In genomic region chr10:11824825-11825224, GRCh38 we compare ENCODE assay signal across 13 cellular contexts. TPM values are rescaled to one million over a fixed set of nuclear protein-coding genes. Genes with fewer than 3 reads are reported as not detected.
DNase-seq lines count a peak whose midpoint lies in the region; ATAC-seq, FAIRE-seq and TF ChIP-seq lines count a peak whose summit lies in the region.
"Had no signal": no experiment of that assay in that cellular context is flagged by ENCODE, and none has a peak within 500 bp of the region (broad histone marks: within the 10 kb centered on the region; RNA-seq: fewer than 3 reads in every experiment).

No MANE protein-coding gene starts in this region.

- POLR2A ChIA-PET in HEK293T (lab: Yijun Ruan, JAX): interaction anchor here (1.2 kb wide), 1 partner anchor 14 kb away, joined by 4 read pairs; no protein-coding TSS in a partner anchor

- peaks cover 11% of the 10 kb centered on the region for H3K4me1 Mint-ChIP-seq in astrocyte (ENCODE audit: low read depth, unreplicated experiment)

- H3K4me3 ChIP-seq in astrocyte (ENCODE audit: insufficient read depth, low read depth, low read length) (no peak overlapping the region), kidney epithelial cell (ENCODE audit: low read depth, low read length) (peak overlapping the region; percentile 96), skeletal muscle satellite cell (ENCODE audit: low read length) (peak overlapping the region; percentile 91)

- H3K27ac ChIP-seq in astrocyte (ENCODE audit: low read depth, low read length) (no peak overlapping the region), caudate nucleus (ENCODE audit: low read depth, low read length) (no peak overlapping the region)

- no peaks in the 10 kb centered on the region for H3K27me3 ChIP-seq in astrocyte (ENCODE audit: insufficient read depth, low read length)
- H3K27me3 ChIP-seq in kidney epithelial cell (ENCODE audit: control insufficient read depth, insufficient read depth, low read length): no peaks in the 10 kb centered on the region
- no peaks in the 10 kb centered on the region for H3K27me3 ChIP-seq in skeletal muscle satellite cell (ENCODE audit: control insufficient read depth, insufficient read depth, low read length)

- H3K36me3 ChIP-seq in astrocyte (ENCODE audit: insufficient read depth, low read length) (no peaks in the 10 kb centered on the region), kidney epithelial cell (ENCODE audit: control insufficient read depth, insufficient read depth, low read length) (no peaks in the 10 kb centered on the region), skeletal muscle satellite cell (ENCODE audit: insufficient read depth, low read length) (no peaks in the 10 kb centered on the region)

- CTCF ChIA-PET in HEK293T (lab: Yijun Ruan, JAX): no interaction called here

- H3K9me3 ChIP-seq in astrocyte (ENCODE audit: insufficient read depth, low read depth, low read length) (no peaks in the 10 kb centered on the region), skeletal muscle satellite cell (replicated peaks; ENCODE audit: low read length) (no peaks in the 10 kb centered on the region)

- no peak for ATAC-seq in HG03135 (IDR thresholded peaks at IDR 0.05; ENCODE audit: unreplicated experiment)
- ATAC-seq: CD8-positive, alpha-beta T cell had no signal

- no peak for TF ChIP-seq CTCF in astrocyte (IDR thresholded peaks at IDR 0.05; ENCODE audit: insufficient read depth, low read depth, low read length)
- no peak for TF ChIP-seq CTCF in kidney epithelial cell (IDR thresholded peaks at IDR 0.05; ENCODE audit: insufficient read depth, low read length, poor library complexity, severe bottlenecking)

- H3K9ac ChIP-seq in astrocyte (ENCODE audit: low read length): no peak overlapping the region
- peak overlapping the region; percentile 85 for H3K9ac ChIP-seq in skeletal muscle satellite cell (ENCODE audit: low read depth, low read length)

- no peak for FAIRE-seq in astrocyte (lab: Jason Lieb, UNC)
- FAIRE-seq: endometrium had no signal

- H3K9me3 Mint-ChIP-seq in astrocyte (ENCODE audit: unreplicated experiment): no peaks in the 10 kb centered on the region
- H3K9me3 Mint-ChIP-seq: CD8-positive, alpha-beta T cell had no signal

- H3K4me3 Mint-ChIP-seq in astrocyte (ENCODE audit: unreplicated experiment): peak overlapping the region; percentile 93

- peaks cover 2% of the 10 kb centered on the region for H3K36me3 Mint-ChIP-seq in astrocyte (ENCODE audit: low read depth, unreplicated experiment)
- H3K36me3 Mint-ChIP-seq: CD8-positive, alpha-beta T cell had no signal

- H3K4me2 ChIP-seq in astrocyte (ENCODE audit: low read length) (peak overlapping the region; percentile 87), skeletal muscle satellite cell (ENCODE audit: low read length) (peak overlapping the region; percentile 93)

- no peak overlapping the region for H3K27ac Mint-ChIP-seq in astrocyte (ENCODE audit: unreplicated experiment)
- H3K27ac Mint-ChIP-seq: CD8-positive, alpha-beta T cell had no signal

- H2AFZ ChIP-seq in astrocyte (ENCODE audit: low read depth, low read length): no peak overlapping the region

- peaks cover 3% of the 10 kb centered on the region for H4K20me1 ChIP-seq in astrocyte (ENCODE audit: insufficient read depth, low read length)

- peaks cover 18% of the 10 kb centered on the region for H3K79me2 ChIP-seq in astrocyte (ENCODE audit: insufficient read depth, low read length)

- H3K27me3 Mint-ChIP-seq in astrocyte (ENCODE audit: low read depth, unreplicated experiment): no peaks in the 10 kb centered on the region

- H3K4me1 ChIP-seq in astrocyte (ENCODE audit: insufficient read depth, low read length): peaks cover 4% of the 10 kb centered on the region
- H3K4me1 ChIP-seq in skeletal muscle satellite cell (ENCODE audit: control insufficient read depth, insufficient read depth, low read length): peaks cover 25% of the 10 kb centered on the region

- peak; percentile 32 for DNase-seq in HEK293T (ENCODE audit: extremely low spot score)
- DNase-seq in astrocyte (ENCODE audit: low read depth): no peak
- no peak for DNase-seq in kidney epithelial cell (ENCODE audit: low read depth)
- DNase-seq in caudate nucleus (lab: John Stamatoyannopoulos, UW): no peak
- DNase-seq in NCI-H524 treated with DMSO at 0.1 percent for 48 hours (lab: John Stamatoyannopoulos, UW): no peak
- no peak for DNase-seq in NCI-H526 treated with DMSO at 0.1 percent for 48 hours (lab: John Stamatoyannopoulos, UW)
- DNase-seq: amniotic stem cell; CD8-positive, alpha-beta T cell; NCI-H1417 treated with DMSO at 0.1 percent for 48 hours; T-helper 9 cell had no signal

TF ChIP-seq in HEK293T, 16 proteins besides CTCF, POLR2A, EP300 and RAD21:
- TF ChIP-seq NFRKB (IDR thresholded peaks at IDR 0.05): no peak
- TF ChIP-seq ZNF384 (IDR thresholded peaks at IDR 0.05): no peak
TF ChIP-seq in HEK293T: peak in this region for 0.

RNA-seq across cellular contexts. Expression of gene PROSER2, which starts 1.7 kb away (rescaled TPM):
- total RNA-seq in astrocyte (10.3 and 12.1 TPM in 2 replicates), kidney epithelial cell (47.6 and 58.8 TPM in 2 replicates)
- 3.0 and 3.9 TPM in 2 replicates for total RNA-seq in skeletal muscle satellite cell (2012; rRNA removed)
